In the genomic region with DNA sequence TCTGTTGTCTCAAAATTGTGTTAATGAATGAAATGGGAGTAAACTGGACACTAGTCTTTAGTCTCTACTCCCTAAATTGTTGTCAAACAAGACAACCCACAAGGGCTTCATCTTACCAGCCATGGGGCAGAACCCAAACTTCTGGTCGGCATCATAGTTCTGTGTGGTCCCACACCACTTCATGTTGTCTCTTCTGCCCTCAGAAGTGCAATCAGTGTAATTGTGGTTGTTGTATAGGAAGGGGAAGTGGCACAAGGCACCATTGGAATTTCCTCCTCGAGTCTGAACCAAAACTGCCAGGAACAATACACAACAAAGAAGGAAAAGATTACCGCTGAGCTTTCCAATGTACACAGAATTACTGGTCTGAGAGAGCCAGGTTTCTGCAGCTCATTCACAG, we compare ENCODE assay signal across 24 cellular contexts. TPM values are rescaled to one million over a fixed set of nuclear protein-coding genes. Genes with fewer than 3 reads are reported as not detected.
DNase-seq lines count a peak whose midpoint lies in the region; ATAC-seq and TF ChIP-seq lines count a peak whose summit lies in the region.
"Had no signal": no experiment of that assay in that cellular context is flagged by ENCODE, and none has a peak within 500 bp of the region (broad histone marks: within the 10 kb centered on the region; RNA-seq: fewer than 3 reads in every experiment).

No MANE protein-coding gene starts in this region.

- H3K9ac ChIP-seq in GM23248 = peak overlapping the region; percentile 65
- H3K9ac ChIP-seq: neural progenitor cell had no signal

- peaks cover 95% of the 10 kb centered on the region for H3F3A ChIP-seq in GM23248 (ENCODE audit: insufficient read depth)

- H3K4me1 ChIP-seq in GM23248 (ENCODE audit: insufficient read depth) (peaks cover 63% of the 10 kb centered on the region), sigmoid colon (peaks cover 2 to 71% (median 48%) of the 10 kb centered on the region in 4 donors)
- H3K4me1 ChIP-seq: breast epithelium, neural progenitor cell, Peyer's patch, suprapubic skin had no signal

- in situ Hi-C loops in GM23248 (cut with MboI) = no loop called here

- H3K9me3 ChIP-seq in GM23248 (ENCODE audit: low read depth) (no peaks in the 10 kb centered on the region), sigmoid colon (no peaks in the 10 kb centered on the region)
- H3K9me3 ChIP-seq: breast epithelium, left lung, Peyer's patch, suprapubic skin had no signal

- TF ChIP-seq EP300 in sigmoid colon (IDR thresholded peaks at IDR 0.05) = no peak

- peak overlapping the region; percentile 54 for H3K4me3 ChIP-seq in GM23248
- H3K4me3 ChIP-seq in cardiac fibroblast (replicated peaks in 1 of 2; ENCODE audit: low read depth in 2 of 2, low read length in 2 of 2) = peak overlapping the region in 1 of 2 donors; percentile 16
- H3K4me3 ChIP-seq in fibroblast of villous mesenchyme (ENCODE audit: low read depth, low read length) = no peak overlapping the region
- no peak overlapping the region for H3K4me3 ChIP-seq in sigmoid colon
- no peak overlapping the region for H3K4me3 ChIP-seq in lower leg skin (ENCODE audit: low read depth, poor library complexity, severe bottlenecking)
- H3K4me3 ChIP-seq: breast epithelium, left lung, neural progenitor cell, Peyer's patch, suprapubic skin had no signal

- H3K36me3 ChIP-seq in GM23248 (ENCODE audit: low read depth) = peaks cover 90% of the 10 kb centered on the region
- peaks cover 44 to 98% (median 77%) of the 10 kb centered on the region in 4 donors for H3K36me3 ChIP-seq in sigmoid colon
- H3K36me3 ChIP-seq: breast epithelium, Peyer's patch had no signal

- H2AFZ ChIP-seq in GM23248 = no peak overlapping the region
- H2AFZ ChIP-seq: neural progenitor cell had no signal

- H3K79me2 ChIP-seq in GM23248 (ENCODE audit: insufficient read depth) = peaks cover 69% of the 10 kb centered on the region

- H3K27me3 ChIP-seq in GM23248 (replicated peaks; ENCODE audit: insufficient read depth) (no peaks in the 10 kb centered on the region), sigmoid colon (no peaks in the 10 kb centered on the region)
- H3K27me3 ChIP-seq: breast epithelium, left lung, neural progenitor cell, Peyer's patch, suprapubic skin had no signal

- TF ChIP-seq POLR2A in sigmoid colon (IDR thresholded peaks at IDR 0.05) = no peak
- no peak for TF ChIP-seq POLR2A in lower leg skin (IDR thresholded peaks at IDR 0.05)

- intact Hi-C loops in sigmoid colon (cut with DNase I) = no loop called here
- intact Hi-C loops in lower leg skin (cut with DNase I; ENCODE audit: low total_unique reads) = no loop called here

- peak overlapping the region; percentile 68 for H3K27ac ChIP-seq in GM23248
- peak overlapping the region in 3 of 4 donors; percentile 42 to 57 (median 48) for H3K27ac ChIP-seq in sigmoid colon
- H3K27ac ChIP-seq: breast epithelium, epithelial cell of prostate, neural progenitor cell, Peyer's patch, suprapubic skin, VCaP had no signal

- H3K4me2 ChIP-seq in GM23248 (ENCODE audit: unreplicated experiment) = peak overlapping the region; percentile 67
- H3K4me2 ChIP-seq: neural progenitor cell had no signal

- TF ChIP-seq CTCF in cardiac fibroblast (IDR thresholded peaks at IDR 0.05; ENCODE audit: low read depth, low read length) (no peak), fibroblast of villous mesenchyme (IDR thresholded peaks at IDR 0.05; ENCODE audit: insufficient read depth, low read depth, low read length) (no peak), sigmoid colon (IDR thresholded peaks at IDR 0.05) (no peak), lower leg skin (IDR thresholded peaks at IDR 0.05) (no peak)

- DNase-seq in GM23248 = peak; percentile 30
- DNase-seq in cardiac fibroblast (ENCODE audit: low read depth in 2 of 2) = peak; percentile 54 to 62
- peak; percentile 14 for DNase-seq in fibroblast of villous mesenchyme (ENCODE audit: low read depth)
- no peak for DNase-seq in sigmoid colon
- DNase-seq in kidney tubule cell (ENCODE audit: low spot score) = no peak
- DNase-seq in NCI-H128 (lab: John Stamatoyannopoulos, UW; ENCODE audit: unreplicated experiment) = no peak
- no peak for DNase-seq in lower leg skin (ENCODE audit: low spot score in 2 of 2)
- DNase-seq: activated CD4-positive, alpha-beta T cell treated with anti-CD3 and anti-CD28 coated beads, Interleukin-2, amount 50 U/mL, for 1 hour; DMS79 treated with DMSO at 0.1 percent for 48 hours; H7; Kasumi-1; left lung; NCI-H1092; NCI-H2081 treated with DMSO at 0.1 percent for 48 hours; NCI-H446; Peyer's patch; T-helper 2 cell had no signal

- 98% methylated on average over 3 of the region's 3 CpGs for WGBS in GM23248 (ENCODE audit: low coverage in 1 of 2, low lambda C conversion rate in 2 of 2, missing lambda C conversion rate in 2 of 2), 2 experiments
- 50 to 68% methylated on average over 3 of the region's 3 CpGs for WGBS in sigmoid colon, 2 donors
- 61 to 62% methylated on average over 3 of the region's 3 CpGs for WGBS in lower leg skin, 2 donors

- no peaks in the 10 kb centered on the region for H3K9me2 ChIP-seq in GM23248 (ENCODE audit: insufficient read depth)

- peaks cover 38% of the 10 kb centered on the region for H4K20me1 ChIP-seq in GM23248 (ENCODE audit: insufficient read depth)

- no peak for ATAC-seq in GM18868 (IDR thresholded peaks at IDR 0.05; ENCODE audit: unreplicated experiment)
- ATAC-seq: activated T-helper 17 cell treated with anti-CD3 and anti-CD28 coated beads, Interleukin-2, amount 50 U/mL, for 72 hours; left lung had no signal

RNA-seq across cellular contexts. Expression of gene FN1, which starts 12.6 kb away (rescaled TPM):
- 33,406 and 36,331 TPM in 2 replicates for total RNA-seq in GM23248 (2014; rRNA removed; shearing (Covaris generic))
- polyA plus RNA-seq in GM23248 (2016; fragmentation: Nextera tagmentation; extraction: Ambion mirVana) (19,771 and 20,647 TPM in 2 replicates), sigmoid colon (100 to 1,000 TPM in 1 of 3 donors, 10 to 100 TPM in 2; 13.6 to 140 (median 28.2) TPM)
- total RNA-seq in fibroblast of villous mesenchyme (1,807 and 3,312 TPM in 2 replicates), sigmoid colon (1,000 to 10,000 TPM in 2 of 4 donors, 100 to 1,000 TPM in 2; 671 to 3,059 (median 1,333) TPM), lower leg skin (100 to 1,000 TPM in 1 of 4 donors, 10 to 100 TPM in 3; 38.2 to 149 (median 52.8) TPM)

Comparison
In these comparisons a context has a peak if more than half of its experiments do, and no peak if none do; other contexts are left out.
1. DNase-seq: peak in GM23248 (single experiment), cardiac fibroblast (2 of 2) and fibroblast of villous mesenchyme (single experiment); none in sigmoid colon (single experiment), kidney tubule cell (single experiment), NCI-H128 (single experiment) and lower leg skin (0 of 2).
2. RNA of gene FN1, which starts 12.6 kb away (total RNA-seq): 33,406 to 36,331 TPM in GM23248; 1,807 to 3,312 TPM in fibroblast of villous mesenchyme, 671 to 3,059 TPM in sigmoid colon and 38.2 to 149 TPM in lower leg skin; every median in the first group is over 10 times any median in the second.